20 cellular contexts compared by ENCODE assay signal in genomic region chr11:79353706-79354105, GRCh38.
"Had no signal": no experiment of that assay in that cellular context is flagged by ENCODE, and none has a peak within 500 bp of the region (broad histone marks: within the 10 kb centered on the region; RNA-seq: fewer than 3 reads in every experiment).

No MANE protein-coding gene starts in this region.

- H3K36me3 ChIP-seq: esophagus muscularis mucosa, lower lobe of right lung, neural progenitor cell, sigmoid colon had no signal

- H3K4me3 ChIP-seq: coronary artery, esophagus muscularis mucosa, lower lobe of right lung, neural progenitor cell, sigmoid colon had no signal

- DNase-seq: activated CD4-positive, alpha-beta T cell treated with anti-CD3 and anti-CD28 coated beads for 36 hours; activated CD4-positive, alpha-beta T cell treated with anti-CD3 and anti-CD28 coated beads, Interleukin-2, amount 50 U/mL, for 4 hours; activated CD8-positive, alpha-beta memory T cell treated with anti-CD3 and anti-CD28 coated beads, Interleukin-2, amount 50 U/mL, for 48 hours; activated naive CD4-positive, alpha-beta T cell; activated naive CD8-positive, alpha-beta T cell treated with anti-CD3 and anti-CD28 coated beads for 36 hours; activated T-cell treated with anti-CD3 and anti-CD28 coated beads, Interleukin-2, amount 50 U/mL, for 4 hours; kidney; lower lobe of right lung; mesendoderm; naive B cell; retina; sigmoid colon; stimulated activated CD4-positive, alpha-beta T cell treated with anti-CD3 and anti-CD28 coated beads, Interleukin-4, amount 100 ng/mL, for 1 hour; stimulated activated naive CD4-positive, alpha-beta T cell treated with Interleukin-2 at 50 U/mL for 16 hours; T-helper 1 cell had no signal

- H3K27ac ChIP-seq: coronary artery, esophagus muscularis mucosa, lower lobe of right lung, neural progenitor cell, sigmoid colon had no signal

- ATAC-seq: activated CD4-positive, alpha-beta T cell treated with anti-CD3 and anti-CD28 coated beads for 36 hours; activated T-cell treated with anti-CD3 and anti-CD28 coated beads, Interleukin-2, amount 50 U/mL, for 4 hours; left lobe of liver; lower lobe of right lung; WTC11 had no signal

- H3K4me1 ChIP-seq: lower lobe of right lung, neural progenitor cell, sigmoid colon had no signal

- H3K9me3 ChIP-seq: esophagus muscularis mucosa, lower lobe of right lung, sigmoid colon had no signal

- H3K27me3 ChIP-seq: esophagus muscularis mucosa, neural progenitor cell, sigmoid colon had no signal
